8 cellular contexts compared by ENCODE assay signal in genomic region chr4:158671915-158672806, GRCh38. TPM values are rescaled to one million over a fixed set of nuclear protein-coding genes. Genes with fewer than 3 reads are reported as not detected.
DNase-seq lines count a peak whose midpoint lies in the region; ATAC-seq lines count a peak whose summit lies in the region.

Gene ETFDH (plus strand): TSS chr4:158672296. CDS start chr4:158672457, 161 bp downstream.

- WGBS in aorta, 2 donors: 0 to 1% methylated on average over 58 to 60 of the region's 60 CpGs

- H3K27ac ChIP-seq in rectal smooth muscle tissue (ENCODE audit: low read depth, low read length) (peak within 1 kb of the TSS; percentile 95), aorta (ENCODE audit: low read depth in 1 of 2, low read length in 2 of 2) (peak within 1 kb of the TSS; percentile 28 to 49)

- peaks cover 7% of the 10 kb centered on the region for H3K4me1 ChIP-seq in rectal smooth muscle tissue (ENCODE audit: control insufficient read depth, insufficient read depth, low read length)
- no peaks in the 10 kb centered on the region for H3K4me1 ChIP-seq in aorta (ENCODE audit: control insufficient read depth in 1 of 2, insufficient read depth in 2 of 2, low read length in 2 of 2)

- peak within 1 kb of the TSS; percentile 85 for H3K9ac ChIP-seq in rectal smooth muscle tissue (ENCODE audit: low read length)

- intact Hi-C loops in aorta (cut with DNase I): loop anchor here in 1 of 2 donors (5.0 kb wide), 1 partner anchor 555 kb away; no protein-coding TSS in a partner anchor

- H3K36me3 ChIP-seq in rectal smooth muscle tissue (ENCODE audit: control insufficient read depth, insufficient read depth, low read length) (no peaks in the 10 kb centered on the region), aorta (ENCODE audit: control insufficient read depth in 1 of 2, insufficient read depth in 2 of 2, low read length in 1 of 2) (no peaks in the 10 kb centered on the region)

- peak; percentile 84 for ATAC-seq in GM18508 (IDR thresholded peaks at IDR 0.05; ENCODE audit: insufficient read depth, unreplicated experiment)
- peak; percentile 87 for ATAC-seq in HG03025 (IDR thresholded peaks at IDR 0.05; ENCODE audit: low FRiP score, unreplicated experiment)
- ATAC-seq in aorta (ENCODE audit: low FRiP score): peak; percentile 98

- no peaks in the 10 kb centered on the region for H3K27me3 ChIP-seq in rectal smooth muscle tissue (ENCODE audit: control insufficient read depth, insufficient read depth, low read length)
- H3K27me3 ChIP-seq in aorta (ENCODE audit: control insufficient read depth in 1 of 2, insufficient read depth in 2 of 2, low read length in 1 of 2): no peaks in the 10 kb centered on the region

- H3K4me3 ChIP-seq in rectal smooth muscle tissue (ENCODE audit: low read length) (peak within 1 kb of the TSS; percentile 96), aorta (ENCODE audit: low read length in 2 of 2) (peak within 1 kb of the TSS; percentile 32 to 65)

- no peaks in the 10 kb centered on the region for H3K9me3 ChIP-seq in aorta (ENCODE audit: control insufficient read depth, low read length)

- DNase-seq in NCI-H2029 treated with DMSO at 0.1 percent for 48 hours (lab: John Stamatoyannopoulos, UW) (peak; percentile 94), T1000 (lab: John Stamatoyannopoulos, UW) (peak; percentile 93), astrocyte of the hippocampus (ENCODE audit: low read depth, low spot score) (peak; percentile 100), hepatic stellate cell (ENCODE audit: low spot score) (peak; percentile 97), aorta (peak; percentile 99 to 100)

RNA-seq across cellular contexts. Expression of gene ETFDH, which starts in this region (rescaled TPM):
- 10 to 100 TPM; 23.8 to 26.0 TPM for total RNA-seq in aorta
- polyA plus RNA-seq in aorta: 10 to 100 TPM; 21.9 to 42.0 TPM

Comparison
In these comparisons a context has a peak if more than half of its experiments do, and no peak if none do; other contexts are left out.
1. Peak in every context shown above with its lines: DNase-seq, ATAC-seq, H3K4me3 ChIP-seq and H3K27ac ChIP-seq.